In the genomic region with DNA sequence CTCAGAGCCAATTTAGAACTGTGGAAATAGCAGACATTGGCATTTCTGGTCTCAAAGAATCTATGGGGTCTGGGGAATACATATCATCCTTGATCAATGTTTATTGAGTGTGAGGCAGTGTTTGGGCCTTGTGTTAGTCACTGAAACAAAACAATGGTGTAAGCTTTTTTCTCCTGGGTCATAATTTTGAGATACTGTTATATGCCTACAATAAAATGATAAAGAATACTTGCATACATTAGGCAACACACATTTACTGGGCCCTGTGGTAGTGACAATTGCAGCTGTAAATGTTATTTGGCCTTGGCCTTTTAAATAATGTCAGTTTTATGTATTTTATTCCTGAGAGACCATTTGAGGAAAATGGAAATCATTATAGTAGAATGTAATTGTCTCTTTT, we compare ENCODE assay signal across 25 cellular contexts.
"Had no signal": no experiment of that assay in that cellular context is flagged by ENCODE, and none has a peak within 500 bp of the region (broad histone marks: within the 10 kb centered on the region; RNA-seq: fewer than 3 reads in every experiment).

No MANE protein-coding gene starts in this region.

- FAIRE-seq: colon, endometrium, keratinocyte had no signal

- H3K9me3 ChIP-seq: gastrocnemius medialis, lower lobe of right lung had no signal

- H3K36me3 ChIP-seq: esophagus squamous epithelium, gastrocnemius medialis, heart right ventricle, left lung, lower lobe of right lung had no signal

- H3K27ac ChIP-seq: epithelial cell of prostate, esophagus squamous epithelium, gastrocnemius medialis, heart right ventricle, left lung, lower lobe of right lung had no signal

- DNase-seq: cortex of kidney; effector CD8-positive, alpha-beta T cell; effector memory CD8-positive, alpha-beta T cell; endodermal cell; erythroblast; esophagus squamous epithelium; foreskin fibroblast; foreskin melanocyte; gastrocnemius medialis; glutamatergic neuron; head of caudate nucleus; heart right ventricle; hippocampal formation; kidney glomerular epithelial cell; left lung; left ventricle myocardium superior; lower lobe of right lung; mesenchymal stem cell; naive thymus-derived CD4-positive, alpha-beta T cell; natural killer cell had no signal

- ATAC-seq: effector memory CD8-positive, alpha-beta T cell; esophagus mucosa; gastrocnemius medialis; heart right ventricle; left lung; left ventricle myocardium superior; lower lobe of right lung; naive thymus-derived CD4-positive, alpha-beta T cell; natural killer cell had no signal

- H3K4me3 ChIP-seq: esophagus squamous epithelium, gastrocnemius medialis, heart right ventricle, left lung, lower lobe of right lung had no signal

- H3K4me1 ChIP-seq: esophagus squamous epithelium, gastrocnemius medialis, heart right ventricle, left lung, lower lobe of right lung had no signal
